1 cellular context compared by ENCODE assay signal in the genomic region with DNA sequence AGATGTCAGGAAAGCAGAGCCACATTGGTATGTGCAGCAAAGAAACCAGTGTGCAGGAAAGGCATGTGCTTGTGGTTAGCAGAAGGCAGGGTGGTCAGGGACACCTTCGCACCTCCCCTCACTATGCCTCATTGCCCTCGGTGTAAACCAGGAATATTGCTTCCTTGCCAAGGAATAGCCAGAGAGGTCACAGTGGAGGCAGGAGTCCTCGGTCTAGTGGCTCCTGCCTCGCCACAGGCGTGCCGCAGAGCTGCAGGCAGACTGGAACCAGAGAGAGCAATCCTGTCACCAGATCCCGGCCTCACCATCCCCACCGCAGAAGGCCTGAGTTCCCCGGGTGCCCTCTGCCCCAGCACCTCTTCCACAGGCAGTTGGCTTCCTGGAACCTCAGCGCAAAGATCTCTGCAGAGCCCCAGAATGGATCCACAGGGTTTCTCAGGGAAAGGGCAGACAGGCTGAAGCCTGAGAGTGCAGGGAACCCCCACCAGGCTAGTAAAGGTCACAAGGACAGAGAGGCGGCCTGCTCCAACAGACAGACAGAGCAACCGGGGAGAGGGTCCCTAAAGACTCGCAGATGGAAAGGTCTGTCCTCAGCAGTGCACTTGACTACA.
TF ChIP-seq lines count a peak whose summit lies in the region.

No MANE protein-coding gene starts in this region.

TF ChIP-seq in WTC11, 78 proteins besides CTCF, POLR2A, EP300 and RAD21 (continued from another document):
- TF ChIP-seq, protein P1, sequence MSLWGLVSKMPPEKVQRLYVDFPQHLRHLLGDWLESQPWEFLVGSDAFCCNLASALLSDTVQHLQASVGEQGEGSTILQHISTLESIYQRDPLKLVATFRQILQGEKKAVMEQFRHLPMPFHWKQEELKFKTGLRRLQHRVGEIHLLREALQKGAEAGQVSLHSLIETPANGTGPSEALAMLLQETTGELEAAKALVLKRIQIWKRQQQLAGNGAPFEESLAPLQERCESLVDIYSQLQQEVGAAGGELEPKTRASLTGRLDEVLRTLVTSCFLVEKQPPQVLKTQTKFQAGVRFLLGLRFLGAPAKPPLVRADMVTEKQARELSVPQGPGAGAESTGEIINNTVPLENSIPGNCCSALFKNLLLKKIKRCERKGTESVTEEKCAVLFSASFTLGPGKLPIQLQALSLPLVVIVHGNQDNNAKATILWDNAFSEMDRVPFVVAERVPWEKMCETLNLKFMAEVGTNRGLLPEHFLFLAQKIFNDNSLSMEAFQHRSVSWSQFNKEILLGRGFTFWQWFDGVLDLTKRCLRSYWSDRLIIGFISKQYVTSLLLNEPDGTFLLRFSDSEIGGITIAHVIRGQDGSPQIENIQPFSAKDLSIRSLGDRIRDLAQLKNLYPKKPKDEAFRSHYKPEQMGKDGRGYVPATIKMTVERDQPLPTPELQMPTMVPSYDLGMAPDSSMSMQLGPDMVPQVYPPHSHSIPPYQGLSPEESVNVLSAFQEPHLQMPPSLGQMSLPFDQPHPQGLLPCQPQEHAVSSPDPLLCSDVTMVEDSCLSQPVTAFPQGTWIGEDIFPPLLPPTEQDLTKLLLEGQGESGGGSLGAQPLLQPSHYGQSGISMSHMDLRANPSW (CRISPR knock-in tag; conservative IDR thresholded peaks at IDR 0.05; ENCODE audit: low read depth) = no peak
- no peak for TF ChIP-seq ARID4B (CRISPR knock-in tag; IDR thresholded peaks at IDR 0.05; ENCODE audit: borderline replicate concordance)
- TF ChIP-seq, protein P2, sequence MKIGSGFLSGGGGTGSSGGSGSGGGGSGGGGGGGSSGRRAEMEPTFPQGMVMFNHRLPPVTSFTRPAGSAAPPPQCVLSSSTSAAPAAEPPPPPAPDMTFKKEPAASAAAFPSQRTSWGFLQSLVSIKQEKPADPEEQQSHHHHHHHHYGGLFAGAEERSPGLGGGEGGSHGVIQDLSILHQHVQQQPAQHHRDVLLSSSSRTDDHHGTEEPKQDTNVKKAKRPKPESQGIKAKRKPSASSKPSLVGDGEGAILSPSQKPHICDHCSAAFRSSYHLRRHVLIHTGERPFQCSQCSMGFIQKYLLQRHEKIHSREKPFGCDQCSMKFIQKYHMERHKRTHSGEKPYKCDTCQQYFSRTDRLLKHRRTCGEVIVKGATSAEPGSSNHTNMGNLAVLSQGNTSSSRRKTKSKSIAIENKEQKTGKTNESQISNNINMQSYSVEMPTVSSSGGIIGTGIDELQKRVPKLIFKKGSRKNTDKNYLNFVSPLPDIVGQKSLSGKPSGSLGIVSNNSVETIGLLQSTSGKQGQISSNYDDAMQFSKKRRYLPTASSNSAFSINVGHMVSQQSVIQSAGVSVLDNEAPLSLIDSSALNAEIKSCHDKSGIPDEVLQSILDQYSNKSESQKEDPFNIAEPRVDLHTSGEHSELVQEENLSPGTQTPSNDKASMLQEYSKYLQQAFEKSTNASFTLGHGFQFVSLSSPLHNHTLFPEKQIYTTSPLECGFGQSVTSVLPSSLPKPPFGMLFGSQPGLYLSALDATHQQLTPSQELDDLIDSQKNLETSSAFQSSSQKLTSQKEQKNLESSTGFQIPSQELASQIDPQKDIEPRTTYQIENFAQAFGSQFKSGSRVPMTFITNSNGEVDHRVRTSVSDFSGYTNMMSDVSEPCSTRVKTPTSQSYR (CRISPR knock-in tag; IDR thresholded peaks at IDR 0.05) = no peak
- no peak for TF ChIP-seq CBFB (CRISPR knock-in tag; IDR thresholded peaks at IDR 0.05; ENCODE audit: low read depth)
- no peak for TF ChIP-seq GABPB1 (CRISPR knock-in tag; IDR thresholded peaks at IDR 0.05)
- TF ChIP-seq SMAD4 (CRISPR knock-in tag; IDR thresholded peaks at IDR 0.05) = no peak
- TF ChIP-seq, protein P3, sequence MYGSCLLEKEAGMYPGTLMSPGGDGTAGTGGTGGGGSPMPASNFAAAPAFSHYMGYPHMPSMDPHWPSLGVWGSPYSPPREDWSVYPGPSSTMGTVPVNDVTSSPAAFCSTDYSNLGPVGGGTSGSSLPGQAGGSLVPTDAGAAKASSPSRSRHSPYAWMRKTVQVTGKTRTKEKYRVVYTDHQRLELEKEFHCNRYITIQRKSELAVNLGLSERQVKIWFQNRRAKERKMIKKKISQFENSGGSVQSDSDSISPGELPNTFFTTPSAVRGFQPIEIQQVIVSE (CRISPR knock-in tag; IDR thresholded peaks at IDR 0.05; ENCODE audit: borderline replicate concordance) = no peak
- no peak for TF ChIP-seq ZNF317 (CRISPR knock-in tag; IDR thresholded peaks at IDR 0.05; ENCODE audit: borderline replicate concordance, low read depth)
- no peak for TF ChIP-seq RELA (CRISPR knock-in tag; IDR thresholded peaks at IDR 0.05; ENCODE audit: borderline replicate concordance)
- TF ChIP-seq, protein P4, sequence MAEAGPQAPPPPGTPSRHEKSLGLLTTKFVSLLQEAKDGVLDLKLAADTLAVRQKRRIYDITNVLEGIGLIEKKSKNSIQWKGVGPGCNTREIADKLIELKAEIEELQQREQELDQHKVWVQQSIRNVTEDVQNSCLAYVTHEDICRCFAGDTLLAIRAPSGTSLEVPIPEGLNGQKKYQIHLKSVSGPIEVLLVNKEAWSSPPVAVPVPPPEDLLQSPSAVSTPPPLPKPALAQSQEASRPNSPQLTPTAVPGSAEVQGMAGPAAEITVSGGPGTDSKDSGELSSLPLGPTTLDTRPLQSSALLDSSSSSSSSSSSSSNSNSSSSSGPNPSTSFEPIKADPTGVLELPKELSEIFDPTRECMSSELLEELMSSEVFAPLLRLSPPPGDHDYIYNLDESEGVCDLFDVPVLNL (CRISPR knock-in tag; IDR thresholded peaks at IDR 0.05; ENCODE audit: borderline replicate concordance, low read depth) = no peak
- no peak for TF ChIP-seq MXD4 (CRISPR knock-in tag; IDR thresholded peaks at IDR 0.05; ENCODE audit: borderline replicate concordance)
